In genomic region chr1:57949168-57949567, GRCh38 we compare ENCODE assay signal across 1 cellular context.
TF ChIP-seq lines count a peak whose summit lies in the region.

No MANE protein-coding gene starts in this region.

TF ChIP-seq in WTC11, 78 proteins besides CTCF, POLR2A, EP300 and RAD21 (continued from another document):
- TF ChIP-seq, protein P1, sequence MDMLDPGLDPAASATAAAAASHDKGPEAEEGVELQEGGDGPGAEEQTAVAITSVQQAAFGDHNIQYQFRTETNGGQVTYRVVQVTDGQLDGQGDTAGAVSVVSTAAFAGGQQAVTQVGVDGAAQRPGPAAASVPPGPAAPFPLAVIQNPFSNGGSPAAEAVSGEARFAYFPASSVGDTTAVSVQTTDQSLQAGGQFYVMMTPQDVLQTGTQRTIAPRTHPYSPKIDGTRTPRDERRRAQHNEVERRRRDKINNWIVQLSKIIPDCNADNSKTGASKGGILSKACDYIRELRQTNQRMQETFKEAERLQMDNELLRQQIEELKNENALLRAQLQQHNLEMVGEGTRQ (CRISPR knock-in tag; IDR thresholded peaks at IDR 0.05) = no peak
